Comparison of ENCODE assay signal across 29 cellular contexts in genomic region chr11:115322553-115323203, GRCh38.
"Had no signal": no experiment of that assay in that cellular context is flagged by ENCODE, and none has a peak within 500 bp of the region (broad histone marks: within the 10 kb centered on the region; RNA-seq: fewer than 3 reads in every experiment).

No MANE protein-coding gene starts in this region.

- ATAC-seq: activated CD8-positive, alpha-beta memory T cell treated with anti-CD3 and anti-CD28 coated beads, Interleukin-2, amount 10 ng/mL, durations not matched to agents 7 days and 5 days; activated CD8-positive, alpha-beta T cell treated with anti-CD3 and anti-CD28 coated beads, Interleukin-2, amount 10 ng/mL, durations not matched to agents 7 days and 5 days; activated naive CD4-positive, alpha-beta T cell treated with anti-CD3 and anti-CD28 coated beads, Interleukin-2, amount 50 U/mL, for 72 hours; activated naive CD8-positive, alpha-beta T cell treated with anti-CD3 and anti-CD28 coated beads, Interleukin-2, amount 50 U/mL, for 24 hours; body of pancreas; WTC11 had no signal

- H3K4me3 ChIP-seq: ascending aorta, body of pancreas, coronary artery, Peyer's patch, SJSA1 had no signal

- H3K27me3 ChIP-seq: ascending aorta, body of pancreas, Peyer's patch, SJSA1 had no signal

- DNase-seq: activated CD4-positive, alpha-beta T cell treated with anti-CD3 and anti-CD28 coated beads for 48 hours; activated CD4-positive, alpha-beta T cell treated with anti-CD3 and anti-CD28 coated beads, Interleukin-2, amount 50 U/mL, for 4 hours; activated CD4-positive, CD25-positive, alpha-beta regulatory T cell treated with anti-CD3 and anti-CD28 coated beads, Interleukin-2, amount 50 U/mL, for 72 hours; activated CD8-positive, alpha-beta memory T cell treated with anti-CD3 and anti-CD28 coated beads, Interleukin-2, amount 10 ng/mL, durations not matched to agents 7 days and 5 days; activated CD8-positive, alpha-beta T cell treated with anti-CD3 and anti-CD28 coated beads, Interleukin-2, amount 10 ng/mL, durations not matched to agents 7 days and 5 days; activated effector memory CD4-positive, alpha-beta T cell treated with Interleukin-2 at 50 U/mL for 16 hours; activated naive CD4-positive, alpha-beta T cell treated with Interleukin-2 at 50 U/mL for 16 hours; activated naive CD8-positive, alpha-beta T cell treated with anti-CD3 and anti-CD28 coated beads, Interleukin-2, amount 50 U/mL, for 24 hours; activated T-cell treated with anti-CD3 and anti-CD28 coated beads, Interleukin-2, amount 50 U/mL, for 24 hours; amniotic stem cell; body of pancreas; central memory CD4-positive, alpha-beta T cell; KG1; NCI-H1105; NCI-H146; NCI-H187 treated with DMSO at 0.1 percent for 48 hours; NCI-H2081 treated with DMSO at 0.1 percent for 48 hours; NCI-H2227 treated with DMSO at 0.1 percent for 48 hours; NCI-H510A; NCI-H526 treated with DMSO at 0.1 percent for 48 hours; Peyer's patch; Right ventricle myocardium superior had no signal

- H3K36me3 ChIP-seq: ascending aorta, Peyer's patch, SJSA1 had no signal

- H3K27ac ChIP-seq: ascending aorta, body of pancreas, coronary artery, Peyer's patch, RWPE1, SJSA1 had no signal

- H3K4me1 ChIP-seq: ascending aorta, body of pancreas, Peyer's patch, SJSA1 had no signal

- H3K9me3 ChIP-seq: ascending aorta, body of pancreas, Peyer's patch, SJSA1 had no signal

- FAIRE-seq: bronchial epithelial cell had no signal
